27 cellular contexts compared by ENCODE assay signal in the genomic region with DNA sequence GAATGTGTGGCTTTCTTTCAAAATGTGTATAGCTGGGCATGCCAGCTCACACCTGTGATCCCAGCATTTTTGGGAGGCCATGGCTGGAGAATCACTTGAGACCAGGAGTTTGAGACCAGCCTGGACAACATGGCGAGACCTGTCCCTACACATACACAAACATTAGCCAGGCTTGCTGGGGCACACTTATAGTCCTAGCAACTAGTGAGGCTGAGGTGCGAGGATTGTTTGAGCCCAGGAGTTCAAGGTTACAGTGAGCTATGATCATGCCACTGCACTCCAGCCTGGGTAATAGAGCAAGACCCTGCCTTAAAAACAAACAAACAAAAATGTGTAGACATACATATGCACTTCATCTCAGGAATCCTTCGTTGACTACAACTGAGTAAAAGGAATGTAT.
"Had no signal": no experiment of that assay in that cellular context is flagged by ENCODE, and none has a peak within 500 bp of the region (broad histone marks: within the 10 kb centered on the region; RNA-seq: fewer than 3 reads in every experiment).

No MANE protein-coding gene starts in this region.

- H3K4me3 ChIP-seq: adrenal gland, body of pancreas, colonic mucosa, esophagus squamous epithelium, gastroesophageal sphincter had no signal

- ATAC-seq: activated CD4-positive, CD25-positive, alpha-beta regulatory T cell treated with anti-CD3 and anti-CD28 coated beads, Interleukin-2, amount 50 U/mL, for 24 hours; activated CD8-positive, alpha-beta T cell treated with anti-CD3 and anti-CD28 coated beads for 36 hours; activated naive CD8-positive, alpha-beta T cell treated with anti-CD3 and anti-CD28 coated beads, Interleukin-2, amount 50 U/mL, for 24 hours; body of pancreas; gastroesophageal sphincter; T-helper 17 cell had no signal

- H3K27ac ChIP-seq: adrenal gland, body of pancreas, colonic mucosa, epithelial cell of prostate, esophagus squamous epithelium, gastroesophageal sphincter, WERI-Rb-1 had no signal

- H3K36me3 ChIP-seq: adrenal gland, colonic mucosa, esophagus squamous epithelium, gastroesophageal sphincter, WERI-Rb-1 had no signal

- DNase-seq: activated B cell treated with CpG ODN at 0.5 μM for 24 hours; activated CD4-positive, alpha-beta T cell treated with anti-CD3 and anti-CD28 coated beads for 48 hours; activated CD4-positive, alpha-beta T cell treated with anti-CD3 and anti-CD28 coated beads, Interleukin-2, amount 50 U/mL, for 1 hour; activated CD4-positive, alpha-beta T cell treated with anti-CD3 and anti-CD28 coated beads, Interleukin-2, amount 50 U/mL, for 48 hours; activated CD8-positive, alpha-beta memory T cell treated with anti-CD3 and anti-CD28 coated beads for 24 hours; activated CD8-positive, alpha-beta T cell treated with anti-CD3 and anti-CD28 coated beads for 36 hours; activated effector memory CD4-positive, alpha-beta T cell treated with anti-CD3 and anti-CD28 coated beads, Interleukin-2, amount 50 U/mL, for 16 hours; activated naive CD4-positive, alpha-beta T cell treated with anti-CD3 and anti-CD28 coated beads for 36 hours; activated naive CD8-positive, alpha-beta T cell treated with anti-CD3 and anti-CD28 coated beads for 36 hours; activated naive CD8-positive, alpha-beta T cell treated with anti-CD3 and anti-CD28 coated beads, Interleukin-2, amount 50 U/mL, for 24 hours; activated T-cell treated with anti-CD3 and anti-CD28 coated beads, Interleukin-2, amount 50 U/mL, for 48 hours; adrenal gland; amygdala; aorta; body of pancreas; central memory CD4-positive, alpha-beta T cell; cerebellar nuclear complex; colonic mucosa; effector CD8-positive, alpha-beta T cell; esophagus squamous epithelium; T-helper 1 cell; T-helper 17 cell; T1000; WERI-Rb-1 had no signal

- H3K9me3 ChIP-seq: adrenal gland, body of pancreas, colonic mucosa, esophagus squamous epithelium, gastroesophageal sphincter had no signal

- H3K27me3 ChIP-seq: body of pancreas, colonic mucosa had no signal

- H3K4me1 ChIP-seq: adrenal gland, body of pancreas, colonic mucosa, esophagus squamous epithelium, gastroesophageal sphincter had no signal
